ENCODE assay signal across 1 cellular context in the genomic region with DNA sequence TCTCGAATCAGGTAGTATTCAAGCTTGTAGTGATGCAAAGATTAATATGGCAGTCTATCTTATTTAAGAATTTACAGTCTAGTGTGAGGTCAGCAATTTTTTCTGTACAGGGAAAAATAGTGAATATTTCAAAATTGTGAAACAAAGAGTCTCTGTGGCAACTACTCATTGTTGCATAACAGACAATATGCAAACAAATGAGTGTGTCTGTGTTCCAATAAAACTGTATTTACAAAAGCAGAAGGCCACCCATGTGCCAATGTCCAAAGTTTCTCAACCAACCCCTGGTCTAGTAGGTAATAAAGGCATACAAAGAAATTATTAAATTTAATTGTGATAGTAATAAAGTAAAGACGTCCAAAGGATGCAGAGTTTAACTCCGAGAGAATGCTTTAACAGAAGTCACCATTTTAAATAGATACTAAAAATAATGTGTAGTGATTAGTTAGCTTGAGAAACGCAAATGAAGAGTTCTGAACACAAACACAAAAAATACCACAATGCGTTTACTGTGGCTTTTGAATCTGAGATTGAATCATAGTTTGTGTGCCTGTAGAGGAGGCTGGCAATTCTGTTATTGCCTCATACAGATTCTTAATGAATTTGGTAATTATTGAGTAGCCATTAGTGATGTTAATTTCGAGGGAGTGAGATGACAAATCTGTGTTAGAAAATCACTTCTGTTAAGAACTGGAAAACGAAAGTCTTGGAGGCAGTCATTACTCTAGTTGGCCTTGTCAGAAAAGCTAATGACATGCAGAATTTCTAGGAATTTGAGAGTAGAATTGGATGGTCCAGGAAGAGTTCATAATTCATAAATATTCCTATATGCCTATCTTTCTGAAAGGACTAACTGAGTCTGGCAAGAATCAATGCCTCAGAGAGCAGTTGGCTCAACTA.
TF ChIP-seq lines count a peak whose summit lies in the region.

No MANE protein-coding gene starts in this region.

TF ChIP-seq in HepG2, 621 proteins besides CTCF, POLR2A, EP300 and RAD21 (continued from another document and continues in another):
- TF ChIP-seq, protein P1, sequence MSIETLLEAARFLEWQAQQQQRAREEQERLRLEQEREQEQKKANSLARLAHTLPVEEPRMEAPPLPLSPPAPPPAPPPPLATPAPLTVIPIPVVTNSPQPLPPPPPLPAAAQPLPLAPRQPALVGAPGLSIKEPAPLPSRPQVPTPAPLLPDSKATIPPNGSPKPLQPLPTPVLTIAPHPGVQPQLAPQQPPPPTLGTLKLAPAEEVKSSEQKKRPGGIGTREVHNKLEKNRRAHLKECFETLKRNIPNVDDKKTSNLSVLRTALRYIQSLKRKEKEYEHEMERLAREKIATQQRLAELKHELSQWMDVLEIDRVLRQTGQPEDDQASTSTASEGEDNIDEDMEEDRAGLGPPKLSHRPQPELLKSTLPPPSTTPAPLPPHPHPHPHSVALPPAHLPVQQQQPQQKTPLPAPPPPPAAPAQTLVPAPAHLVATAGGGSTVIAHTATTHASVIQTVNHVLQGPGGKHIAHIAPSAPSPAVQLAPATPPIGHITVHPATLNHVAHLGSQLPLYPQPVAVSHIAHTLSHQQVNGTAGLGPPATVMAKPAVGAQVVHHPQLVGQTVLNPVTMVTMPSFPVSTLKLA (IDR thresholded peaks at IDR 0.05) = 0 out of 2 replicates have a peak, but pooled peaks have one; percentile 25
- TF ChIP-seq RXRB (CRISPR knock-in tag; IDR thresholded peaks at IDR 0.05; ENCODE audit: borderline replicate concordance) = peak; percentile 79
- TF ChIP-seq ZNF768 (CRISPR knock-in tag; IDR thresholded peaks at IDR 0.05) = no peak
- no peak for TF ChIP-seq NR2F2 (IDR thresholded peaks at IDR 0.05; ENCODE audit: borderline replicate concordance, low read depth)
- TF ChIP-seq ZNF503 (CRISPR knock-in tag; IDR thresholded peaks at IDR 0.05) = peak; percentile 71
- no peak for TF ChIP-seq ELF4 (CRISPR knock-in tag; IDR thresholded peaks at IDR 0.05; ENCODE audit: borderline replicate concordance)
- TF ChIP-seq LCORL (IDR thresholded peaks at IDR 0.05) = peak; percentile 64; the same call in 1 of the 2 replicates
- TF ChIP-seq LCORL (CRISPR knock-in tag; IDR thresholded peaks at IDR 0.05) = no peak
- TF ChIP-seq SIN3A (IDR thresholded peaks at IDR 0.05; ENCODE audit: borderline replicate concordance, low read depth, low read length) = no peak
- no peak for TF ChIP-seq AKAP8 (CRISPR knock-in tag; IDR thresholded peaks at IDR 0.05)
- TF ChIP-seq KDM6A (CRISPR knock-in tag; IDR thresholded peaks at IDR 0.05; ENCODE audit: low read depth) = 0 out of 2 replicates have a peak, but pooled peaks have one; percentile 30
- peak; percentile 98 for TF ChIP-seq ARID5B (CRISPR knock-in tag; IDR thresholded peaks at IDR 0.05)
- TF ChIP-seq, protein P2, sequence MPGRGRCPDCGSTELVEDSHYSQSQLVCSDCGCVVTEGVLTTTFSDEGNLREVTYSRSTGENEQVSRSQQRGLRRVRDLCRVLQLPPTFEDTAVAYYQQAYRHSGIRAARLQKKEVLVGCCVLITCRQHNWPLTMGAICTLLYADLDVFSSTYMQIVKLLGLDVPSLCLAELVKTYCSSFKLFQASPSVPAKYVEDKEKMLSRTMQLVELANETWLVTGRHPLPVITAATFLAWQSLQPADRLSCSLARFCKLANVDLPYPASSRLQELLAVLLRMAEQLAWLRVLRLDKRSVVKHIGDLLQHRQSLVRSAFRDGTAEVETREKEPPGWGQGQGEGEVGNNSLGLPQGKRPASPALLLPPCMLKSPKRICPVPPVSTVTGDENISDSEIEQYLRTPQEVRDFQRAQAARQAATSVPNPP (CRISPR knock-in tag; IDR thresholded peaks at IDR 0.05) = no peak
- no peak for TF ChIP-seq TFDP2 (CRISPR knock-in tag; IDR thresholded peaks at IDR 0.05)
- peak; percentile 87 to 89 for TF ChIP-seq MAFK (conservative IDR thresholded peaks at IDR 0.05 in 1 of 2, IDR thresholded peaks at IDR 0.05 in 1 of 2; ENCODE audit: low read length in 2 of 2)
- TF ChIP-seq ZNF121 (CRISPR knock-in tag; IDR thresholded peaks at IDR 0.05) = no peak
- no peak for TF ChIP-seq ZNF761 (CRISPR knock-in tag; conservative IDR thresholded peaks at IDR 0.05)
- peak; percentile 80 for TF ChIP-seq TBL1XR1 (IDR thresholded peaks at IDR 0.05; ENCODE audit: borderline replicate concordance, low read length, partially characterized antibody)
- peak; percentile 69 for TF ChIP-seq ASH2L (IDR thresholded peaks at IDR 0.05; ENCODE audit: insufficient read length, low read depth, low read length)
- peak; percentile 86 for TF ChIP-seq ATF2 (CRISPR knock-in tag; IDR thresholded peaks at IDR 0.05)
- no peak for TF ChIP-seq RNF2 (conservative IDR thresholded peaks at IDR 0.05; ENCODE audit: low read depth)
- TF ChIP-seq MIXL1 (CRISPR knock-in tag; IDR thresholded peaks at IDR 0.05) = peak; percentile 64
- TF ChIP-seq NCOA1 (CRISPR knock-in tag; IDR thresholded peaks at IDR 0.05) = no peak
- peak; percentile 87 for TF ChIP-seq FOSL2 (CRISPR knock-in tag; IDR thresholded peaks at IDR 0.05)
- TF ChIP-seq RBAK (CRISPR knock-in tag; IDR thresholded peaks at IDR 0.05) = no peak
- peak; percentile 91 for TF ChIP-seq TRIM24 (CRISPR knock-in tag; IDR thresholded peaks at IDR 0.05)
- TF ChIP-seq ZNF547 (CRISPR knock-in tag; IDR thresholded peaks at IDR 0.05) = no peak
- no peak for TF ChIP-seq ZBTB8A (CRISPR knock-in tag; IDR thresholded peaks at IDR 0.05; ENCODE audit: borderline replicate concordance, low read depth)
- no peak for TF ChIP-seq ZBTB38 (CRISPR knock-in tag; IDR thresholded peaks at IDR 0.05)
- no peak for TF ChIP-seq ZNF333 (CRISPR knock-in tag; IDR thresholded peaks at IDR 0.05; ENCODE audit: borderline replicate concordance)
- no peak for TF ChIP-seq NR3C1 (CRISPR knock-in tag; IDR thresholded peaks at IDR 0.05)
- TF ChIP-seq, protein P3, sequence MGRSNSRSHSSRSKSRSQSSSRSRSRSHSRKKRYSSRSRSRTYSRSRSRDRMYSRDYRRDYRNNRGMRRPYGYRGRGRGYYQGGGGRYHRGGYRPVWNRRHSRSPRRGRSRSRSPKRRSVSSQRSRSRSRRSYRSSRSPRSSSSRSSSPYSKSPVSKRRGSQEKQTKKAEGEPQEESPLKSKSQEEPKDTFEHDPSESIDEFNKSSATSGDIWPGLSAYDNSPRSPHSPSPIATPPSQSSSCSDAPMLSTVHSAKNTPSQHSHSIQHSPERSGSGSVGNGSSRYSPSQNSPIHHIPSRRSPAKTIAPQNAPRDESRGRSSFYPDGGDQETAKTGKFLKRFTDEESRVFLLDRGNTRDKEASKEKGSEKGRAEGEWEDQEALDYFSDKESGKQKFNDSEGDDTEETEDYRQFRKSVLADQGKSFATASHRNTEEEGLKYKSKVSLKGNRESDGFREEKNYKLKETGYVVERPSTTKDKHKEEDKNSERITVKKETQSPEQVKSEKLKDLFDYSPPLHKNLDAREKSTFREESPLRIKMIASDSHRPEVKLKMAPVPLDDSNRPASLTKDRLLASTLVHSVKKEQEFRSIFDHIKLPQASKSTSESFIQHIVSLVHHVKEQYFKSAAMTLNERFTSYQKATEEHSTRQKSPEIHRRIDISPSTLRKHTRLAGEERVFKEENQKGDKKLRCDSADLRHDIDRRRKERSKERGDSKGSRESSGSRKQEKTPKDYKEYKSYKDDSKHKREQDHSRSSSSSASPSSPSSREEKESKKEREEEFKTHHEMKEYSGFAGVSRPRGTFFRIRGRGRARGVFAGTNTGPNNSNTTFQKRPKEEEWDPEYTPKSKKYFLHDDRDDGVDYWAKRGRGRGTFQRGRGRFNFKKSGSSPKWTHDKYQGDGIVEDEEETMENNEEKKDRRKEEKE (IDR thresholded peaks at IDR 0.05) = no peak
- 0 out of 2 replicates have a peak, but pooled peaks have one; percentile 46 for TF ChIP-seq ZBTB7B (CRISPR knock-in tag; IDR thresholded peaks at IDR 0.05)
- TF ChIP-seq ZHX2 (IDR thresholded peaks at IDR 0.05; ENCODE audit: low read depth) = no peak
- no peak for TF ChIP-seq ZHX2 (CRISPR knock-in tag; IDR thresholded peaks at IDR 0.05; ENCODE audit: borderline replicate concordance)
- TF ChIP-seq ZBTB20 (CRISPR knock-in tag; IDR thresholded peaks at IDR 0.05; ENCODE audit: borderline replicate concordance, low read depth) = no peak
